Comparison of ENCODE assay signal across 25 cellular contexts in the genomic region with DNA sequence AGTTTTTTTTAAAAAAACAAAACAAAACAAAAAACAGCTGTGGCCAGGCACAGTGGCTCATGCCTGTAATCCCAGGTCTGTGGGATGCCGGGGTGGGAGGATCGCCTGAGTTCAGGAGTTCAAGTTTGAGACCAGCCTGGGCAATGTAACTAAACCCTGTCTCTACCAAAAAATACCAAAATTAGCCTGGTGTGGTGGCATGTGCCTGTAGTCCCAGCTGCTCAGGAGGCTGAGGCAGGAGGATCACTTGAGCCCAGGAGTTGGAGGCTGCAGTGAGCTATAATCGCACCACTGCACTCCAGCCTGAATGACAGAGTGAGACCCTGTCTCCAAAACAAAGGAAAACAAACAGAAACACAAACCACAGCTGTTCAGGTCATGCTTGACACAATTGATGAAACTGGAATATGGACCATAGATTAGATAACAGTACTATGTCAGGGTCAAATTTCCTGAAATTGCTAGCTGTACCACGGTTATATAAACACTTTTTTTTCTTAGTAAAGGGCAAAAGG. TPM values are rescaled to one million over a fixed set of nuclear protein-coding genes. Genes with fewer than 3 reads are reported as not detected.
DNase-seq lines count a peak whose midpoint lies in the region; FAIRE-seq and TF ChIP-seq lines count a peak whose summit lies in the region.
"Had no signal": no experiment of that assay in that cellular context is flagged by ENCODE, and none has a peak within 500 bp of the region (broad histone marks: within the 10 kb centered on the region; RNA-seq: fewer than 3 reads in every experiment).

No MANE protein-coding gene starts in this region.

- no peak overlapping the region for H3K4me3 ChIP-seq in astrocyte (ENCODE audit: insufficient read depth, low read depth, low read length)
- H3K4me3 ChIP-seq in fibroblast of pulmonary artery (replicated peaks; ENCODE audit: low read depth, low read length), result no peak overlapping the region
- H3K4me3 ChIP-seq in parathyroid adenoma (ENCODE audit: low read depth, low read length), result no peak overlapping the region
- no peak overlapping the region for H3K4me3 ChIP-seq in neural progenitor cell
- H3K4me3 ChIP-seq: heart left ventricle, Peyer's patch had no signal

- TF ChIP-seq CTCF in astrocyte (IDR thresholded peaks at IDR 0.05; ENCODE audit: insufficient read depth, low read depth, low read length), result no peak
- TF ChIP-seq CTCF in fibroblast of pulmonary artery (IDR thresholded peaks at IDR 0.05; ENCODE audit: low read length, missing control alignments), result no peak
- no peak for TF ChIP-seq CTCF in parathyroid adenoma (IDR thresholded peaks at IDR 0.05)
- TF ChIP-seq CTCF in neural progenitor cell (IDR thresholded peaks at IDR 0.05), result no peak

- H3K9me3 ChIP-seq in astrocyte (ENCODE audit: insufficient read depth, low read depth, low read length), result no peaks in the 10 kb centered on the region
- H3K9me3 ChIP-seq in parathyroid adenoma (ENCODE audit: control insufficient read depth, low read length), result no peaks in the 10 kb centered on the region
- H3K9me3 ChIP-seq in neural progenitor cell (ENCODE audit: low read depth), result no peaks in the 10 kb centered on the region
- H3K9me3 ChIP-seq: Peyer's patch had no signal

- H3K4me1 ChIP-seq in astrocyte (ENCODE audit: insufficient read depth, low read length) (peaks cover 30% of the 10 kb centered on the region), parathyroid adenoma (peaks cover 6% of the 10 kb centered on the region), neural progenitor cell (peaks cover 3% of the 10 kb centered on the region)

- H3K27ac Mint-ChIP-seq in astrocyte (ENCODE audit: unreplicated experiment) (peak overlapping the region; percentile 34), neural progenitor cell (no peak overlapping the region)
- H3K27ac Mint-ChIP-seq: activated CD4-positive, alpha-beta memory T cell treated with anti-CD3 and anti-CD28 coated beads, Interleukin-2, amount 10 ng/mL, durations not matched to agents 7 days and 5 days; activated naive CD8-positive, alpha-beta T cell treated with anti-CD3 and anti-CD28 coated beads, Interleukin-2, amount 10 ng/mL, durations not matched to agents 7 days and 5 days; CD4-positive, CD25-positive, alpha-beta regulatory T cell; progenitor cell of endocrine pancreas had no signal

- DNase-seq in NAMALWA (ENCODE audit: low spot score) (peak; percentile 29), astrocyte (ENCODE audit: low read depth) (peak; percentile 27), fibroblast of pulmonary artery (ENCODE audit: low read depth) (peak; percentile 64), neural progenitor cell (ENCODE audit: low spot score) (no peak), retina (no peak)
- DNase-seq in activated CD4-positive, CD25-positive, alpha-beta regulatory T cell (lab: John Stamatoyannopoulos, UW), result no peak
- DNase-seq: activated CD4-positive, alpha-beta memory T cell treated with anti-CD3 and anti-CD28 coated beads, Interleukin-2, amount 10 ng/mL, durations not matched to agents 7 days and 5 days; activated naive CD8-positive, alpha-beta T cell treated with anti-CD3 and anti-CD28 coated beads, Interleukin-2, amount 10 ng/mL, durations not matched to agents 7 days and 5 days; CD4-positive, CD25-positive, alpha-beta regulatory T cell; EL; foreskin keratinocyte; GOT3; heart left ventricle; Kasumi-1; kidney glomerular epithelial cell; NCI-H1092 treated with DMSO at 0.1 percent for 48 hours; NCI-H2029; NCI-H2227 treated with DMSO at 0.1 percent for 48 hours; NCI-H526 treated with DMSO at 0.1 percent for 48 hours; Peyer's patch; stimulated activated naive CD4-positive, alpha-beta T cell had no signal

- H3K9ac ChIP-seq in astrocyte (ENCODE audit: low read length) (no peak overlapping the region), parathyroid adenoma (no peak overlapping the region), neural progenitor cell (no peak overlapping the region)

- no peaks in the 10 kb centered on the region for H3K36me3 Mint-ChIP-seq in astrocyte (ENCODE audit: low read depth, unreplicated experiment)
- H3K36me3 Mint-ChIP-seq in neural progenitor cell, result no peaks in the 10 kb centered on the region
- H3K36me3 Mint-ChIP-seq: activated naive CD8-positive, alpha-beta T cell treated with anti-CD3 and anti-CD28 coated beads, Interleukin-2, amount 10 ng/mL, durations not matched to agents 7 days and 5 days; CD4-positive, CD25-positive, alpha-beta regulatory T cell had no signal

- no peaks in the 10 kb centered on the region for H4K20me1 ChIP-seq in astrocyte (ENCODE audit: insufficient read depth, low read length)
- no peaks in the 10 kb centered on the region for H4K20me1 ChIP-seq in neural progenitor cell (ENCODE audit: low read depth)

- no peaks in the 10 kb centered on the region for H3K27me3 ChIP-seq in astrocyte (ENCODE audit: insufficient read depth, low read length)
- H3K27me3 ChIP-seq in parathyroid adenoma (ENCODE audit: control insufficient read depth, insufficient read depth, low read length), result no peaks in the 10 kb centered on the region
- peaks cover 6% of the 10 kb centered on the region for H3K27me3 ChIP-seq in neural progenitor cell
- H3K27me3 ChIP-seq: heart left ventricle, Peyer's patch had no signal

- H3F3A ChIP-seq in neural progenitor cell (ENCODE audit: low read depth), result peaks cover 13% of the 10 kb centered on the region

- H3K4me1 Mint-ChIP-seq in astrocyte (ENCODE audit: low read depth, unreplicated experiment) (peaks cover 21% of the 10 kb centered on the region), neural progenitor cell (peaks cover 8% of the 10 kb centered on the region)

- FAIRE-seq in astrocyte (lab: Jason Lieb, UNC), result no peak
- FAIRE-seq: D721Med, GM12892 had no signal

- H3K4me3 Mint-ChIP-seq in astrocyte (ENCODE audit: unreplicated experiment) (no peak overlapping the region), neural progenitor cell (no peak overlapping the region)
- H3K4me3 Mint-ChIP-seq: activated CD4-positive, alpha-beta memory T cell treated with anti-CD3 and anti-CD28 coated beads, Interleukin-2, amount 10 ng/mL, durations not matched to agents 7 days and 5 days; activated naive CD8-positive, alpha-beta T cell treated with anti-CD3 and anti-CD28 coated beads, Interleukin-2, amount 10 ng/mL, durations not matched to agents 7 days and 5 days; CD4-positive, CD25-positive, alpha-beta regulatory T cell had no signal

- peaks cover 3% of the 10 kb centered on the region for H3K9me3 Mint-ChIP-seq in astrocyte (ENCODE audit: unreplicated experiment)
- H3K9me3 Mint-ChIP-seq in neural progenitor cell, result no peaks in the 10 kb centered on the region
- H3K9me3 Mint-ChIP-seq: activated CD4-positive, alpha-beta memory T cell treated with anti-CD3 and anti-CD28 coated beads, Interleukin-2, amount 10 ng/mL, durations not matched to agents 7 days and 5 days; activated naive CD8-positive, alpha-beta T cell treated with anti-CD3 and anti-CD28 coated beads, Interleukin-2, amount 10 ng/mL, durations not matched to agents 7 days and 5 days had no signal

- H3K4me2 ChIP-seq in astrocyte (ENCODE audit: low read length) (no peak overlapping the region), parathyroid adenoma (ENCODE audit: low read length) (no peak overlapping the region), neural progenitor cell (no peak overlapping the region)

- H3K27me3 Mint-ChIP-seq in astrocyte (ENCODE audit: low read depth, unreplicated experiment) (no peaks in the 10 kb centered on the region), neural progenitor cell (ENCODE audit: insufficient read depth, low read depth) (peaks cover 5% of the 10 kb centered on the region)

- no peaks in the 10 kb centered on the region for H3K36me3 ChIP-seq in astrocyte (ENCODE audit: insufficient read depth, low read length)
- H3K36me3 ChIP-seq in parathyroid adenoma (ENCODE audit: control insufficient read depth, insufficient read depth, low read length), result no peaks in the 10 kb centered on the region
- H3K36me3 ChIP-seq in neural progenitor cell, result no peaks in the 10 kb centered on the region
- H3K36me3 ChIP-seq: heart left ventricle, Peyer's patch had no signal

- H3K79me2 ChIP-seq in astrocyte (ENCODE audit: insufficient read depth, low read length) (no peaks in the 10 kb centered on the region), parathyroid adenoma (no peaks in the 10 kb centered on the region), neural progenitor cell (ENCODE audit: low read depth) (no peaks in the 10 kb centered on the region)

- H3K27ac ChIP-seq in astrocyte (ENCODE audit: low read depth, low read length) (no peak overlapping the region), parathyroid adenoma (peak overlapping the region; percentile 17), neural progenitor cell (no peak overlapping the region)
- H3K27ac ChIP-seq: foreskin keratinocyte had no signal

- H2AFZ ChIP-seq in astrocyte (ENCODE audit: low read depth, low read length) (no peak overlapping the region), parathyroid adenoma (no peak overlapping the region), neural progenitor cell (replicated peaks) (no peak overlapping the region)

RNA-seq across cellular contexts. Expression of a gene that starts 6.9 kb away (rescaled TPM):
- total RNA-seq in astrocyte (110 and 115 TPM in 2 replicates), neural progenitor cell (ENCODE audit: low replicate concordance) (1.9 TPM in 1 of 2 replicates, not detected in the other)
- total RNA-seq: CD4-positive, CD25-positive, alpha-beta regulatory T cell had no signal

RNA-seq across cellular contexts. Expression of a gene that starts 14.0 kb away (rescaled TPM):
- total RNA-seq in astrocyte, result 0.94 and 2.9 TPM in 2 replicates
- 1.9 TPM in 1 of 2 replicates, not detected in the other for total RNA-seq in neural progenitor cell (ENCODE audit: low replicate concordance)

RNA-seq across cellular contexts. Expression of a gene that starts 33.1 kb away (rescaled TPM):
- total RNA-seq in astrocyte (85.2 and 89.1 TPM in 2 replicates), neural progenitor cell (ENCODE audit: low replicate concordance) (17.1 and 32.3 TPM in 2 replicates)

RNA-seq across cellular contexts. Expression of a gene that starts 35.8 kb away (rescaled TPM):
- total RNA-seq in astrocyte (1,111 and 1,198 TPM in 2 replicates), neural progenitor cell (ENCODE audit: low replicate concordance) (296 and 550 TPM in 2 replicates)

RNA-seq across cellular contexts. Expression of a gene that starts 35.9 kb away (rescaled TPM):
- 45.4 and 49.3 TPM in 2 replicates for total RNA-seq in astrocyte
- total RNA-seq in neural progenitor cell (ENCODE audit: low replicate concordance), result 21.0 and 54.1 TPM in 2 replicates

Comparison
In these comparisons a context has a peak if more than half of its experiments do, and no peak if none do; other contexts are left out.
1. DNase-seq: peak in NAMALWA (single experiment), astrocyte (single experiment) and fibroblast of pulmonary artery (single experiment); none in neural progenitor cell (single experiment), retina (single experiment) and activated CD4-positive, CD25-positive, alpha-beta regulatory T cell (0 of 4).
2. RNA of a gene that starts 6.9 kb away (total RNA-seq): 110 to 115 TPM in astrocyte; 1.9 TPM in neural progenitor cell; every median in the first group is over 10 times any median in the second.